In the genomic region with DNA sequence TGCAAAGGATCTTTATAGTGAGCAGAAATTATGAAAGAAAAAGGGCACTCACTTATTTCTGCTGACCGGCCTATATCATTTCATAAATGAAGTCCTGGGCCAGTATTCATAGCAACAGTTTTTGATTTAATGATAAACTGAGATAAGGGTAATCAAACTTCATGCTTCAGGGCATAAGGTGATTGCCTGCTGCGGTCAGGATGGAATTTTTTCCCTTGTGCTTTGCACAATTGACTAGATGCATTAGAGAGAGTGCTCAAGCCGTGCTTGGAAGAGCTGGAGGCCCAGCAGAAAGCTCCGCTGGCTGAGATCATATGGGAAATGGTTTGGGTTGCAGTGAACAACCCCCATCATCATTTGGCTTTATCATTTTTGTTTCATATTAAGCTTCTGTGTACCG, we compare ENCODE assay signal across 27 cellular contexts. TPM values are rescaled to one million over a fixed set of nuclear protein-coding genes. Genes with fewer than 3 reads are reported as not detected.
DNase-seq lines count a peak whose midpoint lies in the region; ATAC-seq and TF ChIP-seq lines count a peak whose summit lies in the region.
"Had no signal": no experiment of that assay in that cellular context is flagged by ENCODE, and none has a peak within 500 bp of the region (broad histone marks: within the 10 kb centered on the region; RNA-seq: fewer than 3 reads in every experiment).

No MANE protein-coding gene starts in this region.

- H3K14ac ChIP-seq in trophoblast cell (ENCODE audit: low read length) = no peak overlapping the region

- CTCF ChIA-PET in HEK293T (lab: Yijun Ruan, JAX) = interaction anchor here (2.5 kb wide), 1 partner anchor 10 kb away, joined by 10 read pairs; a partner anchor contains a TSS

- H3K18ac ChIP-seq in trophoblast cell (ENCODE audit: low read length) = no peak overlapping the region

- H3K27ac ChIP-seq in trophoblast cell (ENCODE audit: low read depth, low read length) = no peak overlapping the region
- H3K27ac ChIP-seq: BLaER1, esophagus muscularis mucosa, foreskin keratinocyte, KMS-11, neural progenitor cell, pancreas, right lobe of liver, transverse colon had no signal

- H3K79me1 ChIP-seq in trophoblast cell (ENCODE audit: low read length) = no peaks in the 10 kb centered on the region

- no peak overlapping the region for H3K9ac ChIP-seq in trophoblast cell (ENCODE audit: low read length)
- H3K9ac ChIP-seq: BLaER1, KMS-11, neural progenitor cell had no signal

- H3K4me1 ChIP-seq in trophoblast cell (ENCODE audit: control insufficient read depth in 1 of 2, insufficient read depth in 2 of 2, low read length in 2 of 2) = peaks cover 0 to 6% of the 10 kb centered on the region in 2 experiments
- H3K4me1 ChIP-seq: BLaER1, right lobe of liver had no signal

- TF ChIP-seq CTCF in fibroblast of villous mesenchyme (IDR thresholded peaks at IDR 0.05; ENCODE audit: insufficient read depth, low read depth, low read length) = no peak

- H3K4ac ChIP-seq in trophoblast cell (ENCODE audit: low read depth, low read length) = no peak overlapping the region

- no peaks in the 10 kb centered on the region for H3K9me3 ChIP-seq in trophoblast cell (ENCODE audit: insufficient read depth, low read depth, low read length)
- H3K9me3 ChIP-seq: BLaER1, esophagus muscularis mucosa, pancreas, right lobe of liver, transverse colon had no signal

- no peak overlapping the region for H2BK120ac ChIP-seq in trophoblast cell (ENCODE audit: insufficient read depth, low read length, poor library complexity)

- no CpG with 5 or more reads among the region's 5 CpGs for WGBS in trophoblast cell (ENCODE audit: extremely low coverage, insufficient coverage, insufficient read length)

- H4K12ac ChIP-seq in trophoblast cell (ENCODE audit: low read depth, low read length) = no peak overlapping the region

- peak; percentile 73 for DNase-seq in DMS79 treated with DMSO at 0.1 percent for 48 hours (lab: John Stamatoyannopoulos, UW)
- DNase-seq in HEK293T (ENCODE audit: extremely low spot score) = peak; percentile 18
- DNase-seq in fibroblast of villous mesenchyme (ENCODE audit: low read depth) = peak; percentile 41
- peak; percentile 27 to 74 for DNase-seq in trophoblast cell
- no peak for DNase-seq in NCI-H69 (lab: John Stamatoyannopoulos, UW)
- no peak for DNase-seq in activated CD4-positive, alpha-beta T cell treated with anti-CD3 and anti-CD28 coated beads, Interleukin-2, amount 50 U/mL, for 48 hours
- DNase-seq: activated CD4-positive, alpha-beta T cell treated with anti-CD3 and anti-CD28 coated beads, Interleukin-2, amount 50 U/mL, for 1 hour; activated CD4-positive, CD25-positive, alpha-beta regulatory T cell; activated gamma-delta T cell treated with Interleukin-2 at 50 U/mL for 16 hours; activated T-cell treated with anti-CD3 and anti-CD28 coated beads, Interleukin-2, amount 50 U/mL, for 48 hours; dermis blood vessel endothelial cell; mesenchymal stem cell; MM.1S; NCI-H1417 treated with DMSO at 0.1 percent for 48 hours; NCI-H2081 treated with DMSO at 0.1 percent for 48 hours; pancreas; right lobe of liver; stimulated activated CD4-positive, alpha-beta T cell treated with anti-CD3 and anti-CD28 coated beads, Interleukin-4, amount 100 ng/mL, for 1 hour; transverse colon had no signal

- H2AFZ ChIP-seq in trophoblast cell (ENCODE audit: insufficient read depth, low read length, poor library complexity) = no peak overlapping the region
- H2AFZ ChIP-seq: neural progenitor cell had no signal

- H2BK12ac ChIP-seq in trophoblast cell (ENCODE audit: low read length) = no peak overlapping the region

- H4K91ac ChIP-seq in trophoblast cell (ENCODE audit: low read depth, low read length) = no peak overlapping the region

- H3K36me3 ChIP-seq in trophoblast cell (ENCODE audit: control insufficient read depth in 1 of 2, insufficient read depth in 2 of 2, low read length in 2 of 2) = no peaks in the 10 kb centered on the region
- H3K36me3 ChIP-seq: BLaER1, esophagus muscularis mucosa, neural progenitor cell, pancreas, right lobe of liver, transverse colon had no signal

- POLR2A ChIA-PET in HEK293T (lab: Yijun Ruan, JAX) = interaction anchor here (1.3 kb wide), 1 partner anchor 10 kb away, joined by 3 read pairs; a partner anchor contains a TSS

- H3K79me2 ChIP-seq in trophoblast cell (ENCODE audit: control insufficient read depth, insufficient read depth, low read length, poor library complexity) = no peaks in the 10 kb centered on the region

- no peak for ATAC-seq in GM21723 (IDR thresholded peaks at IDR 0.05; ENCODE audit: unreplicated experiment)
- ATAC-seq: foreskin keratinocyte, left lobe of liver, right lobe of liver had no signal

- no peaks in the 10 kb centered on the region for H3K27me3 ChIP-seq in trophoblast cell (ENCODE audit: insufficient read depth, low read length)
- H3K27me3 ChIP-seq: BLaER1, esophagus muscularis mucosa, foreskin keratinocyte, neural progenitor cell, pancreas, right lobe of liver, transverse colon had no signal

- H2AK5ac ChIP-seq in trophoblast cell (ENCODE audit: low read length) = no peak overlapping the region

- H3K4me2 ChIP-seq in trophoblast cell (ENCODE audit: low read length) = no peak overlapping the region
- H3K4me2 ChIP-seq: BLaER1, KMS-11, neural progenitor cell had no signal

- H4K8ac ChIP-seq in trophoblast cell (ENCODE audit: low read depth, low read length) = no peak overlapping the region

- H3K23ac ChIP-seq in trophoblast cell (ENCODE audit: low read length) = no peak overlapping the region

- no peak overlapping the region for H2BK5ac ChIP-seq in trophoblast cell (ENCODE audit: low read depth, low read length, poor library complexity)

- H3K4me3 ChIP-seq in fibroblast of villous mesenchyme (ENCODE audit: low read depth, low read length) (no peak overlapping the region), trophoblast cell (ENCODE audit: low read depth, low read length) (no peak overlapping the region)
- H3K4me3 ChIP-seq: BLaER1, esophagus muscularis mucosa, neural progenitor cell, pancreas, right lobe of liver, transverse colon had no signal

TF ChIP-seq in HEK293T, 16 proteins besides CTCF, POLR2A, EP300 and RAD21:
- TF ChIP-seq FOXA1 (IDR thresholded peaks at IDR 0.05) = no peak
- TF ChIP-seq TARDBP (IDR thresholded peaks at IDR 0.05) = no peak
- no peak for TF ChIP-seq ARNT (IDR thresholded peaks at IDR 0.05)
- no peak for TF ChIP-seq NFRKB (IDR thresholded peaks at IDR 0.05)
- no peak for TF ChIP-seq BHLHE40 (IDR thresholded peaks at IDR 0.05; ENCODE audit: borderline replicate concordance)
- TF ChIP-seq L3MBTL2 (conservative IDR thresholded peaks at IDR 0.05) = no peak
- no peak for TF ChIP-seq LEF1 (IDR thresholded peaks at IDR 0.05; ENCODE audit: borderline replicate concordance)
- no peak for TF ChIP-seq FOXM1 (IDR thresholded peaks at IDR 0.05; ENCODE audit: borderline replicate concordance)
- TF ChIP-seq, protein P1, sequence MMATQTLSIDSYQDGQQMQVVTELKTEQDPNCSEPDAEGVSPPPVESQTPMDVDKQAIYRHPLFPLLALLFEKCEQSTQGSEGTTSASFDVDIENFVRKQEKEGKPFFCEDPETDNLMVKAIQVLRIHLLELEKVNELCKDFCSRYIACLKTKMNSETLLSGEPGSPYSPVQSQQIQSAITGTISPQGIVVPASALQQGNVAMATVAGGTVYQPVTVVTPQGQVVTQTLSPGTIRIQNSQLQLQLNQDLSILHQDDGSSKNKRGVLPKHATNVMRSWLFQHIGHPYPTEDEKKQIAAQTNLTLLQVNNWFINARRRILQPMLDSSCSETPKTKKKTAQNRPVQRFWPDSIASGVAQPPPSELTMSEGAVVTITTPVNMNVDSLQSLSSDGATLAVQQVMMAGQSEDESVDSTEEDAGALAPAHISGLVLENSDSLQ (IDR thresholded peaks at IDR 0.05) = no peak
- TF ChIP-seq FOXK2 (IDR thresholded peaks at IDR 0.05) = no peak
- TF ChIP-seq CTBP1 (IDR thresholded peaks at IDR 0.05; ENCODE audit: borderline replicate concordance) = no peak
- no peak for TF ChIP-seq ELF4 (IDR thresholded peaks at IDR 0.05)
- no peak for TF ChIP-seq SP1 (IDR thresholded peaks at IDR 0.05)
- TF ChIP-seq ZNF384 (IDR thresholded peaks at IDR 0.05) = no peak
- TF ChIP-seq HDGF (IDR thresholded peaks at IDR 0.05; ENCODE audit: borderline replicate concordance) = no peak
- no peak for TF ChIP-seq SUZ12 (IDR thresholded peaks at IDR 0.05)

RNA-seq across cellular contexts. Expression of a gene that starts 10.4 kb away (rescaled TPM):
- 3.0 and 17.4 TPM in 2 replicates for total RNA-seq in fibroblast of villous mesenchyme
- polyA plus RNA-seq in trophoblast cell (2013) = 2.1 and 2.2 TPM in 2 replicates
- total RNA-seq: T-helper 1 cell treated with Interleukin-12 subunit alpha and Interleukin-12 subunit beta and Interleukin-4 antibody, amounts not matched to agents 30 ng/mL and 1 ng/mL, for 36 hours had no signal

Comparison
In these comparisons a context has a peak if more than half of its experiments do, and no peak if none do; other contexts are left out.
1. DNase-seq: peak in DMS79 treated with DMSO at 0.1 percent for 48 hours (single experiment), HEK293T (single experiment), fibroblast of villous mesenchyme (single experiment) and trophoblast cell (2 of 2); none in NCI-H69 (single experiment) and activated CD4-positive, alpha-beta T cell treated with anti-CD3 and anti-CD28 coated beads, Interleukin-2, amount 50 U/mL, for 48 hours (0 of 2).